In genomic region chr7:117118579-117119180, GRCh38 we compare ENCODE assay signal across 11 cellular contexts.
A peak's percentile ranks its signal among the peaks of the same experiment; 100 is the strongest.
DNase-seq lines count a peak whose midpoint lies in the region; ATAC-seq and TF ChIP-seq lines count a peak whose summit lies in the region.
"Had no signal": no experiment of that assay in that cellular context is flagged by ENCODE, and none has a peak within 500 bp of the region (broad histone marks: within the 10 kb centered on the region; RNA-seq: fewer than 3 reads in every experiment).

No MANE protein-coding gene starts in this region.

- H3F3A ChIP-seq in neural progenitor cell (ENCODE audit: low read depth): no peaks in the 10 kb centered on the region

- H3K79me2 ChIP-seq in neural progenitor cell (ENCODE audit: low read depth): no peaks in the 10 kb centered on the region

- no peak for ATAC-seq in HG02678 (IDR thresholded peaks at IDR 0.05; ENCODE audit: unreplicated experiment)

- H3K9ac ChIP-seq in neural progenitor cell (no peak overlapping the region), endodermal cell (ENCODE audit: extremely low read depth, low read length, poor library complexity, severe bottlenecking) (no peak overlapping the region)
- H3K9ac ChIP-seq: BLaER1 treated with 17β-estradiol and CSF1 and Interleukin-3, amounts not matched to agents 10 nM and 100 nM had no signal

- TF ChIP-seq CTCF in brain (conservative IDR thresholded peaks at IDR 0.05) (no peak), neural progenitor cell (IDR thresholded peaks at IDR 0.05) (no peak), endodermal cell (conservative IDR thresholded peaks at IDR 0.05) (no peak)

- H3K9me3 ChIP-seq in neural progenitor cell (ENCODE audit: low read depth) (no peaks in the 10 kb centered on the region), endodermal cell (ENCODE audit: control insufficient read depth, low read length) (no peaks in the 10 kb centered on the region)
- H3K9me3 ChIP-seq: BLaER1 treated with 17β-estradiol and CSF1 and Interleukin-3, amounts not matched to agents 10 nM and 100 nM; suprapubic skin had no signal

- H3K36me3 ChIP-seq in neural progenitor cell: no peaks in the 10 kb centered on the region
- H3K36me3 ChIP-seq in endodermal cell (ENCODE audit: control insufficient read depth, insufficient read depth, low read length): no peaks in the 10 kb centered on the region
- H3K36me3 ChIP-seq: BLaER1 treated with 17β-estradiol and CSF1 and Interleukin-3, amounts not matched to agents 10 nM and 100 nM; suprapubic skin had no signal

- no peaks in the 10 kb centered on the region for H3K27me3 ChIP-seq in neural progenitor cell
- H3K27me3 ChIP-seq in endodermal cell (ENCODE audit: control insufficient read depth, insufficient read depth, low read length, poor library complexity, severe bottlenecking): peaks cover 60% of the 10 kb centered on the region
- H3K27me3 ChIP-seq: BLaER1 treated with 17β-estradiol and CSF1 and Interleukin-3, amounts not matched to agents 10 nM and 100 nM; suprapubic skin had no signal

- H3K4me1 Mint-ChIP-seq in brain (peaks cover 82% of the 10 kb centered on the region), neural progenitor cell (peaks cover 10% of the 10 kb centered on the region), endodermal cell (peaks cover 13% of the 10 kb centered on the region)

- 20 to 47% methylated on average over 1 to 2 of the region's 4 CpGs for WGBS in endodermal cell (ENCODE audit: insufficient coverage in 1 of 2, insufficient read length in 1 of 2), 2 experiments

- H3K4me3 Mint-ChIP-seq in brain: peak overlapping the region in 2 of 5 experiments; percentile 52 to 55
- no peak overlapping the region for H3K4me3 Mint-ChIP-seq in neural progenitor cell
- H3K4me3 Mint-ChIP-seq in endodermal cell: no peak overlapping the region
- H3K4me3 Mint-ChIP-seq: T-helper 1 cell treated with Interleukin-12 subunit alpha and Interleukin-12 subunit beta and Interleukin-4 antibody, amounts not matched to agents 30 μg/mL and 1 μg/mL, for 36 hours had no signal

- H3K9me3 Mint-ChIP-seq in brain (no peaks in the 10 kb centered on the region), neural progenitor cell (no peaks in the 10 kb centered on the region), endodermal cell (no peaks in the 10 kb centered on the region)
- H3K9me3 Mint-ChIP-seq: T-helper 1 cell treated with Interleukin-12 subunit alpha and Interleukin-12 subunit beta and Interleukin-4 antibody, amounts not matched to agents 30 μg/mL and 1 μg/mL, for 36 hours had no signal

- H3K27me3 Mint-ChIP-seq in brain: no peaks in the 10 kb centered on the region
- peaks cover 2% of the 10 kb centered on the region for H3K27me3 Mint-ChIP-seq in neural progenitor cell (ENCODE audit: insufficient read depth, low read depth)
- H3K27me3 Mint-ChIP-seq in endodermal cell (ENCODE audit: insufficient read depth): peaks cover 20% of the 10 kb centered on the region

- H3K4me2 ChIP-seq in neural progenitor cell: peak overlapping the region; percentile 63
- H3K4me2 ChIP-seq: BLaER1 treated with 17β-estradiol and CSF1 and Interleukin-3, amounts not matched to agents 10 nM and 100 nM had no signal

- H3K4me1 ChIP-seq in neural progenitor cell: peaks cover 12% of the 10 kb centered on the region
- no peaks in the 10 kb centered on the region for H3K4me1 ChIP-seq in endodermal cell (ENCODE audit: control insufficient read depth, insufficient read depth, low read length)
- H3K4me1 ChIP-seq: BLaER1 treated with 17β-estradiol and CSF1 and Interleukin-3, amounts not matched to agents 10 nM and 100 nM; suprapubic skin had no signal

- no peak overlapping the region for H3K27ac ChIP-seq in neural progenitor cell
- no peak overlapping the region for H3K27ac ChIP-seq in endodermal cell (ENCODE audit: low read depth, low read length)
- H3K27ac ChIP-seq: BLaER1 treated with 17β-estradiol and CSF1 and Interleukin-3, amounts not matched to agents 10 nM and 100 nM; suprapubic skin had no signal

- no peaks in the 10 kb centered on the region for H4K20me1 ChIP-seq in neural progenitor cell (ENCODE audit: low read depth)
- H4K20me1 ChIP-seq: BLaER1 treated with 17β-estradiol and CSF1 and Interleukin-3, amounts not matched to agents 10 nM and 100 nM had no signal

- H3K4me3 ChIP-seq in neural progenitor cell (peak overlapping the region; percentile 6), endodermal cell (ENCODE audit: low read length) (no peak overlapping the region)
- H3K4me3 ChIP-seq: BLaER1 treated with 17β-estradiol and CSF1 and Interleukin-3, amounts not matched to agents 10 nM and 100 nM; suprapubic skin had no signal

- DNase-seq in NCI-H2107 treated with DMSO at 0.1 percent for 48 hours (lab: John Stamatoyannopoulos, UW; ENCODE audit: unreplicated experiment) (peak; percentile 44), NCI-H2107 (lab: John Stamatoyannopoulos, UW) (no peak), NCI-H1694 (lab: John Stamatoyannopoulos, UW) (peak; percentile 76), neural progenitor cell (ENCODE audit: low spot score) (no peak), epidermal melanocyte (ENCODE audit: insufficient read length, low spot score) (no peak), endodermal cell (no peak)

- H2AFZ ChIP-seq in neural progenitor cell (replicated peaks): peak overlapping the region; percentile 90

- H3K27ac Mint-ChIP-seq in brain: peak overlapping the region in 4 of 5 experiments; percentile 0 to 89 (median 36)
- peak overlapping the region; percentile 16 for H3K27ac Mint-ChIP-seq in neural progenitor cell
- H3K27ac Mint-ChIP-seq in endodermal cell: no peak overlapping the region
- H3K27ac Mint-ChIP-seq: T-helper 1 cell treated with Interleukin-12 subunit alpha and Interleukin-12 subunit beta and Interleukin-4 antibody, amounts not matched to agents 30 μg/mL and 1 μg/mL, for 36 hours had no signal

- H3K36me3 Mint-ChIP-seq in brain: peaks cover 24% of the 10 kb centered on the region
- peaks cover 5% of the 10 kb centered on the region for H3K36me3 Mint-ChIP-seq in neural progenitor cell
- no peaks in the 10 kb centered on the region for H3K36me3 Mint-ChIP-seq in endodermal cell (ENCODE audit: low read depth)

Comparison
In these comparisons a context has a peak if more than half of its experiments do, and no peak if none do; other contexts are left out.
1. DNase-seq: peak in NCI-H2107 treated with DMSO at 0.1 percent for 48 hours (single experiment) and NCI-H1694 (single experiment); none in NCI-H2107 (single experiment), neural progenitor cell (single experiment), epidermal melanocyte (single experiment) and endodermal cell (single experiment).